13 cellular contexts compared by ENCODE assay signal in genomic region chr10:100359529-100360150, GRCh38. TPM values are rescaled to one million over a fixed set of nuclear protein-coding genes. Genes with fewer than 3 reads are reported as not detected.
DNase-seq lines count a peak whose midpoint lies in the region; ATAC-seq, FAIRE-seq and TF ChIP-seq lines count a peak whose summit lies in the region.
"Had no signal": no experiment of that assay in that cellular context is flagged by ENCODE, and none has a peak within 500 bp of the region (broad histone marks: within the 10 kb centered on the region; RNA-seq: fewer than 3 reads in every experiment).

No MANE protein-coding gene starts in this region.

- ATAC-seq in naive thymus-derived CD8-positive, alpha-beta T cell = no peak
- no peak for ATAC-seq in GM21447 (IDR thresholded peaks at IDR 0.05; ENCODE audit: unreplicated experiment)

- peak overlapping the region in 39 of 59 donors; percentile 2 to 72 (median 42) for H3K27ac ChIP-seq in dorsolateral prefrontal cortex

- POLR2A ChIA-PET in naive thymus-derived CD8-positive, alpha-beta T cell (lab: Charles Lee) = no interaction called here

- peaks cover 7 to 61% (median 18%) of the 10 kb centered on the region in 3 donors for H3K36me3 Mint-ChIP-seq in naive thymus-derived CD8-positive, alpha-beta T cell

- H3K4me3 ChIP-seq in dorsolateral prefrontal cortex = peak overlapping the region in 2 of 59 donors; percentile 5 to 16

- no peak for TF ChIP-seq CTCF in dorsolateral prefrontal cortex (IDR thresholded peaks at IDR 0.05 in 54 of 56, conservative IDR thresholded peaks at IDR 0.05 in 2 of 56; ENCODE audit: low read depth in 1 of 56, partially characterized antibody in 56 of 56)

- H3K4me3 Mint-ChIP-seq in naive thymus-derived CD8-positive, alpha-beta T cell = peak overlapping the region in 5 of 10 donors; percentile 7 to 34 (median 19)

- H3K9me3 Mint-ChIP-seq in naive thymus-derived CD8-positive, alpha-beta T cell = no peaks in the 10 kb centered on the region

- H3K27ac Mint-ChIP-seq in naive thymus-derived CD8-positive, alpha-beta T cell = peak overlapping the region in 6 of 10 donors; percentile 8 to 67 (median 44)

- H3K27me3 ChIP-seq in dorsolateral prefrontal cortex = no peaks in the 10 kb centered on the region

- in situ Hi-C loops in Caki2 (cut with HindIII; ENCODE audit: low pct_unique_long_range_greater_than_20kb, low sequenced_read_pairs) = no loop called here

- intact Hi-C loops in dorsolateral prefrontal cortex (cut with DNase I) = no loop called here

- DNase-seq in Caki2 (ENCODE audit: low read depth) (peak; percentile 30), NCI-H446 treated with DMSO at 0.1 percent for 48 hours (lab: John Stamatoyannopoulos, UW) (peak; percentile 8), dorsolateral prefrontal cortex (no peak), H54 (ENCODE audit: insufficient read length, low spot score) (no peak), SK-N-DZ (ENCODE audit: low spot score) (no peak), NOMO-1 treated with dmso at 0.1 percent for 144 hours (lab: John Stamatoyannopoulos, UW; ENCODE audit: unreplicated experiment) (no peak)
- DNase-seq in naive thymus-derived CD8-positive, alpha-beta T cell = no peak
- DNase-seq: activated gamma-delta T cell, NCI-H1092, NCI-H510A treated with DMSO at 0.1 percent for 48 hours, SHP77 treated with DMSO at 0.1 percent for 48 hours had no signal

- peaks cover 7 to 16% (median 11%) of the 10 kb centered on the region in 4 donors for H3K4me1 Mint-ChIP-seq in naive thymus-derived CD8-positive, alpha-beta T cell

- no peak for TF ChIP-seq POLR2A in H54 (IDR thresholded peaks at IDR 0.05; ENCODE audit: low read depth, low read length)

- no peak for FAIRE-seq in H54 (lab: Jason Lieb, UNC)

- H3K27me3 Mint-ChIP-seq in naive thymus-derived CD8-positive, alpha-beta T cell = no peaks in the 10 kb centered on the region

RNA-seq across cellular contexts. Expression of gene SCD, which starts 12.6 kb away (rescaled TPM):
- total RNA-seq in Caki2 (2014; rRNA removed; shearing (Covaris generic); ENCODE audit: low replicate concordance) = 97.2 and 98.9 TPM in 2 replicates
- 1,000 to 10,000 TPM in 2 of 120 experiments, 100 to 1,000 TPM in 118; 133 to 1,473 (median 374) TPM for total RNA-seq in dorsolateral prefrontal cortex
- total RNA-seq in naive thymus-derived CD8-positive, alpha-beta T cell = 1 to 10 TPM; 1.4 TPM
- polyA plus RNA-seq in naive thymus-derived CD8-positive, alpha-beta T cell = 1 to 10 TPM; 2.8 to 5.5 (median 4.4) TPM
- polyA plus RNA-seq in SK-N-DZ (2014; cell fraction: cytosol; rRNA removed) = 280 and 284 TPM in 2 replicates
- polyA plus RNA-seq in SK-N-DZ (2014; cell fraction: nucleus; rRNA removed) = 87.8 and 102 TPM in 2 replicates

RNA-seq across cellular contexts. Expression of gene PKD2L1, which starts 29.6 kb away (rescaled TPM):
- total RNA-seq in Caki2 (2014; rRNA removed; shearing (Covaris generic); ENCODE audit: low replicate concordance) = not detected in 2 replicates
- 10 to 100 TPM in 9 of 120 experiments, 1 to 10 TPM in 108, under 1 TPM in 3; 0.25 to 18.1 (median 4.4) TPM for total RNA-seq in dorsolateral prefrontal cortex
- not detected for total RNA-seq in naive thymus-derived CD8-positive, alpha-beta T cell
- polyA plus RNA-seq in naive thymus-derived CD8-positive, alpha-beta T cell = not detected
- polyA plus RNA-seq in SK-N-DZ (2014; cell fraction: cytosol; rRNA removed) = not detected in 2 replicates
- 0.13 and 0.66 TPM in 2 replicates for polyA plus RNA-seq in SK-N-DZ (2014; cell fraction: nucleus; rRNA removed)
- polyA plus RNA-seq: neural cell had no signal

Comparison
In these comparisons a context has a peak if more than half of its experiments do, and no peak if none do; other contexts are left out.
1. DNase-seq: peak in Caki2 (single experiment) and NCI-H446 treated with DMSO at 0.1 percent for 48 hours (single experiment); none in dorsolateral prefrontal cortex (0 of 10), naive thymus-derived CD8-positive, alpha-beta T cell (0 of 10), H54 (single experiment), SK-N-DZ (single experiment) and NOMO-1 treated with dmso at 0.1 percent for 144 hours (single experiment).
2. RNA of gene SCD, which starts 12.6 kb away (total RNA-seq): 133 to 1,473 TPM in dorsolateral prefrontal cortex and 97.2 to 98.9 TPM in Caki2; 1.4 TPM in naive thymus-derived CD8-positive, alpha-beta T cell; every median in the first group is over 10 times any median in the second.